In genomic region chr12:44774815-44775411, GRCh38 we compare ENCODE assay signal across 8 cellular contexts.
DNase-seq lines count a peak whose midpoint lies in the region; ATAC-seq and TF ChIP-seq lines count a peak whose summit lies in the region.

No MANE protein-coding gene starts in this region.

- H3K4me3 ChIP-seq in GM12875 (ENCODE audit: low read depth, low read length) = no peak overlapping the region
- H3K4me3 ChIP-seq in WI38 (ENCODE audit: low read depth, low read length) = no peak overlapping the region
- H3K4me3 ChIP-seq in upper lobe of right lung = no peak overlapping the region

- H3K36me3 Mint-ChIP-seq in chondrocyte (ENCODE audit: low read depth) (no peaks in the 10 kb centered on the region), nephron (ENCODE audit: low read depth) (no peaks in the 10 kb centered on the region)

- intact Hi-C loops in upper lobe of right lung (cut with DNase I) = no loop called here

- H3K4me3 Mint-ChIP-seq in chondrocyte (ENCODE audit: unreplicated experiment) (no peak overlapping the region), nephron (no peak overlapping the region)

- TF ChIP-seq CTCF in GM12875 (IDR thresholded peaks at IDR 0.05; ENCODE audit: borderline replicate concordance, insufficient read depth, low read depth, low read length) (peak; percentile 85), WI38 (IDR thresholded peaks at IDR 0.05; ENCODE audit: low read depth, low read length) (peak; percentile 12; the same call in 1 of the 2 replicates), chondrocyte (IDR thresholded peaks at IDR 0.05) (peak; percentile 76), nephron (IDR thresholded peaks at IDR 0.05; ENCODE audit: unreplicated experiment in 3 of 3) (peak; percentile 38 to 65 (median 40)), upper lobe of right lung (IDR thresholded peaks at IDR 0.05) (peak; percentile 75)

- H3K27ac Mint-ChIP-seq in chondrocyte (ENCODE audit: unreplicated experiment) (no peak overlapping the region), nephron (no peak overlapping the region)

- no peaks in the 10 kb centered on the region for H3K4me1 ChIP-seq in upper lobe of right lung

- DNase-seq in chondrocyte (ENCODE audit: low spot score) (no peak), upper lobe of right lung (no peak), NCI-H524 treated with DMSO at 0.1 percent for 48 hours (lab: John Stamatoyannopoulos, UW) (no peak)

- no peak overlapping the region for H3K27ac ChIP-seq in upper lobe of right lung

- H3K4me1 Mint-ChIP-seq in chondrocyte (ENCODE audit: low read depth) (no peaks in the 10 kb centered on the region), nephron (no peaks in the 10 kb centered on the region)

- peaks cover 2% of the 10 kb centered on the region for H3K27me3 Mint-ChIP-seq in chondrocyte (ENCODE audit: low read depth)
- no peaks in the 10 kb centered on the region for H3K27me3 Mint-ChIP-seq in nephron (ENCODE audit: low read depth)

- no peaks in the 10 kb centered on the region for H3K36me3 ChIP-seq in upper lobe of right lung

- peak; percentile 70 for ATAC-seq in HG03103 (IDR thresholded peaks at IDR 0.05; ENCODE audit: low read depth, unreplicated experiment)
- ATAC-seq in upper lobe of right lung = no peak
- no peak for ATAC-seq in HG03139 (IDR thresholded peaks at IDR 0.05; ENCODE audit: unreplicated experiment)

- H3K9me3 Mint-ChIP-seq in chondrocyte (ENCODE audit: low read depth) = no peaks in the 10 kb centered on the region
- peaks cover 2% of the 10 kb centered on the region for H3K9me3 Mint-ChIP-seq in nephron

- H3K27me3 ChIP-seq in upper lobe of right lung = no peaks in the 10 kb centered on the region

- H3K9me3 ChIP-seq in upper lobe of right lung = no peaks in the 10 kb centered on the region

Comparison
In these comparisons a context has a peak if more than half of its experiments do, and no peak if none do; other contexts are left out.
1. CTCF ChIP-seq: peak in every context shown above with its lines; median percentile 85 in GM12875; 76 in chondrocyte; 75 in upper lobe of right lung; 40 in nephron; 12 in WI38.